8 cellular contexts compared by ENCODE assay signal in the genomic region with DNA sequence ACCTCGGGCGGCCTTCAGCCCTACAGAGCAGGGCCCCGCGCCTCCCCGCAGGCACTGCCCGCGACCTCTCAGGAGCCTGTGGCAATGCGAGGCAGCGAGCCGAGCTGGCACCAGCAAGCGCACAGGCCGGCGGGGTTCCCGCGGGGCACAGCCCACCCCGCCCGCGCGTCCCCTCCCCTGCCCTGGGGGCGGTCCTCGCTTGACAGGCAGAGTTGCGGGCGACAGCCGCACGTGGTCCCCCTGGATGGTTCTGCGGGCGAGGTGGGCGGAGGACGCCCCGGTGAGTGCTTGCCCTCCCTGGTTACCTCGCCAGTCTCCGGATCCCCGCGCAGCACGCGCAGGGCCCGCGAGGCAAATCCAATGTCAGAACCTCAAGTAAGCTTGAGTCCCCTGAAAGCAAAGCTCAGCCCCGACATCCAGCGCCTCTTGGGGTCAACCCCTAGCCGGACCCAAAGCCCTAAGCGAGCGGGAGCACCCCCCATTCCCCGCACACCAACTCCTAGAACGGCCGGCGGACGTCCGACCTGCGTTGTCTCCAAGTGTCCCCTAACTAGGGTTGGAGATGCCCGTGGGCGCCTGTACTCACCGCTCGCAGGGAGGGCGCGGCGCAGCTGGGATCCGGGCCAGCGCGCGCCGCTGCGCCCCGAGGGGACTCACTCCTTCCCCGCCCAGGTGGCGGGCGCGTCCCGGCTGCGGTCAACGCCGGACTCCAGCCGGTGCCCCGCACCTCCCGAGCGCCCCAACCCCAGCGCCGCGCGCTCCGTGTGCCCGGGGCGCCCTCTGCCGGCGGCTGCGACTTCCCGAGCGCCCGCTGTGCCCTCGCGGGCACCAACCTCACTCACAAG. TPM values are rescaled to one million over a fixed set of nuclear protein-coding genes. Genes with fewer than 3 reads are reported as not detected.
DNase-seq lines count a peak whose midpoint lies in the region; ATAC-seq, FAIRE-seq and TF ChIP-seq lines count a peak whose summit lies in the region.

A gene (minus strand): TSS at position 123 of the 845 bp plus-strand sequence. CDS start 1,083 bp downstream, outside the sequence.

- no peak for FAIRE-seq in H54 (lab: Jason Lieb, UNC)

- peak; percentile 45 for TF ChIP-seq CTCF in CD4-positive, alpha-beta T cell (IDR thresholded peaks at IDR 0.05)
- TF ChIP-seq CTCF in VCaP (conservative IDR thresholded peaks at IDR 0.05) (peak; percentile 88), MCF 10A (IDR thresholded peaks at IDR 0.05; ENCODE audit: unreplicated experiment) (peak; percentile 41), kidney epithelial cell (IDR thresholded peaks at IDR 0.05; ENCODE audit: insufficient read depth, low read length, poor library complexity, severe bottlenecking) (no peak)

- intact Hi-C loops in CD4-positive, alpha-beta T cell (cut with DNase I, micrococcal nuclease) = loop anchor here in 1 of 2 experiments (2.0 kb wide), 1 partner anchor 493 kb away; no protein-coding TSS in a partner anchor
- intact Hi-C loops in MCF 10A (cut with micrococcal nuclease) = no loop called here

- H3K36me3 ChIP-seq in kidney epithelial cell (ENCODE audit: control insufficient read depth, insufficient read depth, low read length) = no peaks in the 10 kb centered on the region

- H3K27me3 ChIP-seq in CD4-positive, alpha-beta T cell (ENCODE audit: control insufficient read depth, insufficient read depth, low read length) = peaks cover 55% of the 10 kb centered on the region
- H3K27me3 ChIP-seq in kidney epithelial cell (ENCODE audit: control insufficient read depth, insufficient read depth, low read length) = peaks cover 37% of the 10 kb centered on the region

- peak within 1 kb of the TSS; percentile 63 for H3K4me3 Mint-ChIP-seq in CD4-positive, alpha-beta T cell
- H3K4me3 Mint-ChIP-seq in MCF 10A (ENCODE audit: unreplicated experiment) = no peak within 1 kb of the TSS

- H3K4me1 Mint-ChIP-seq in CD4-positive, alpha-beta T cell (ENCODE audit: low read depth) = peaks cover 5% of the 10 kb centered on the region
- no peaks in the 10 kb centered on the region for H3K4me1 Mint-ChIP-seq in MCF 10A (ENCODE audit: insufficient read depth, unreplicated experiment)

- H3K4me3 ChIP-seq in kidney epithelial cell (ENCODE audit: low read depth, low read length) = peak within 1 kb of the TSS; percentile 17

- no peak within 1 kb of the TSS for H3K27ac ChIP-seq in CD4-positive, alpha-beta T cell (ENCODE audit: low read depth, low read length)
- no peak within 1 kb of the TSS for H3K27ac ChIP-seq in VCaP

- no peak within 1 kb of the TSS for H3K27ac Mint-ChIP-seq in CD4-positive, alpha-beta T cell
- H3K27ac Mint-ChIP-seq in MCF 10A (ENCODE audit: low read depth, unreplicated experiment) = no peak within 1 kb of the TSS

- H3K36me3 Mint-ChIP-seq in CD4-positive, alpha-beta T cell (ENCODE audit: low read depth) = no peaks in the 10 kb centered on the region
- no peaks in the 10 kb centered on the region for H3K36me3 Mint-ChIP-seq in MCF 10A (ENCODE audit: insufficient read depth, unreplicated experiment)

- no TSS peak for BruUV-seq in MCF 10A (replicated peaks; lab: Mats Ljungman, UMichigan)

- CTCF ChIA-PET in CD4-positive, alpha-beta T cell (lab: Charles Lee) = interaction anchor here (1.3 kb wide), 1 partner anchor 46 kb away, joined by 3 read pairs; no protein-coding TSS in a partner anchor
- CTCF ChIA-PET in MCF 10A (lab: Yijun Ruan, JAX) = no interaction called here

- no peaks in the 10 kb centered on the region for H3K9me3 Mint-ChIP-seq in CD4-positive, alpha-beta T cell
- H3K9me3 Mint-ChIP-seq in MCF 10A (ENCODE audit: unreplicated experiment) = no peaks in the 10 kb centered on the region

- ATAC-seq in CD4-positive, alpha-beta T cell (ENCODE audit: poor library complexity) = peak; percentile 41
- ATAC-seq in HG03025 (IDR thresholded peaks at IDR 0.05; ENCODE audit: low FRiP score, unreplicated experiment) = no peak

- TF ChIP-seq POLR2A in H54 (IDR thresholded peaks at IDR 0.05; ENCODE audit: low read depth, low read length) = no peak

- POLR2A ChIA-PET in CD4-positive, alpha-beta T cell (lab: Charles Lee) = no interaction called here
- POLR2A ChIA-PET in MCF 10A (lab: Yijun Ruan, JAX) = no interaction called here

- H3K27me3 Mint-ChIP-seq in CD4-positive, alpha-beta T cell = peaks cover 75% of the 10 kb centered on the region
- peaks cover 67% of the 10 kb centered on the region for H3K27me3 Mint-ChIP-seq in MCF 10A (ENCODE audit: insufficient read depth, unreplicated experiment)

- no peaks in the 10 kb centered on the region for H3K9me3 ChIP-seq in CD4-positive, alpha-beta T cell (ENCODE audit: control insufficient read depth, low read length)

- DNase-seq in CD4-positive, alpha-beta T cell = peak in 9 of 10 experiments; percentile 7 to 64 (median 39)
- peak; percentile 55 for DNase-seq in H54 (ENCODE audit: insufficient read length, low spot score)
- no peak for DNase-seq in MCF 10A (ENCODE audit: unreplicated experiment)
- no peak for DNase-seq in kidney epithelial cell (ENCODE audit: low read depth)
- peak; percentile 38 to 48 for DNase-seq in stimulated activated CD4-positive, alpha-beta T cell treated with anti-CD3 and anti-CD28 coated beads, Interleukin-4, amount 100 ng/mL, for 48 hours (ENCODE audit: low read depth in 2 of 2)
- DNase-seq in NOMO-1 treated with DMSO at 0.1 percent for 48 hours (lab: John Stamatoyannopoulos, UW; ENCODE audit: unreplicated experiment) = no peak

RNA-seq across cellular contexts. Expression of the gene that starts here (rescaled TPM):
- not detected for total RNA-seq in CD4-positive, alpha-beta T cell
- not detected in 2 replicates for total RNA-seq in MCF 10A (2022)
- total RNA-seq in kidney epithelial cell = 0.07 TPM in 1 of 2 replicates, not detected in the other

Comparison
In these comparisons a context has a peak if more than half of its experiments do, and no peak if none do; other contexts are left out.
1. Peak in DNase-seq and ATAC-seq in CD4-positive, alpha-beta T cell; RNA of the gene not detected or under 1 TPM.
2. DNase-seq: peak in H54 (single experiment) and stimulated activated CD4-positive, alpha-beta T cell treated with anti-CD3 and anti-CD28 coated beads, Interleukin-4, amount 100 ng/mL, for 48 hours (2 of 2); none in MCF 10A (single experiment), kidney epithelial cell (single experiment) and NOMO-1 treated with DMSO at 0.1 percent for 48 hours (single experiment).